Comparison of ENCODE assay signal across 21 cellular contexts in the genomic region with DNA sequence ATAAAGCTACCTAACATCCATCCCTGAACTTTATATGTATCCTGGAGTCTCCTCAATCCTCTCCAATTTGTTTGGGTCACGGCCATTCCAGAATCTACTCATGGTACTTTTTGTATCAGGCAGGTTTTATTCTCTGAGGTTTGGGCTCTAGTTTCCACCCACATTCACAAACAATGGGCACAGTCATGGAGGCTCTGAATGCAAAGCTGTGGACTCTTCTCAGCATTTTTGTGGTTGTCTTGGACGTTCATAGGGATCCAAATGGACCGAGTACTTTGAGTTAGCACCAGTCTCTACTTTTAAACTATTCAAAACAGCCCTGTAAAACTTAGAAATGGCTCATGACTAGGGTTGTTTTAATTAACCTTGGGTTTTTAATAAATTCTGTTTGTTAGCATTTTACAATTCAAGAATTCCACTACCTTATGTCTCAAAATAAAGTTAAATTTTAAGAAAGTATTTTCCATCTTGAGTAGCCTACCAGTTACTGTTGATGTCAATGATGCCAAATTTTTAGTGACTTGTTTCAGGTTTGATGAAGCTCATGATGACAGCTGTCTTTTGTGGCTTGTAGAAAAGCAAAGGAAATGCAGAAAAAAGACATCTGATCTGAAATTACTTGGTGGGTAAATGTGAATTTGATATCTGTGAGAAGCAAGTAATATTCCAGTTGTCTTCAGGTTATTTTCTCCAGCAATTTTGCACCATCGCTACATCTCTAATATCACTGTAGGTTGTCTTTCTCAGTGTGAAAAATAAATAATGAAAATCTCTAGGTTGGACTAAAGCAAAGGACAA.
"Had no signal": no experiment of that assay in that cellular context is flagged by ENCODE, and none has a peak within 500 bp of the region (broad histone marks: within the 10 kb centered on the region; RNA-seq: fewer than 3 reads in every experiment).

No MANE protein-coding gene starts in this region.

- DNase-seq: activated B cell treated with CpG ODN at 0.5 μM for 24 hours; activated CD4-positive, alpha-beta T cell treated with anti-CD3 and anti-CD28 coated beads for 36 hours; activated CD4-positive, alpha-beta T cell treated with anti-CD3 and anti-CD28 coated beads, Interleukin-2, amount 50 U/mL, for 48 hours; activated naive CD4-positive, alpha-beta T cell treated with Interleukin-2 at 50 U/mL for 16 hours; activated naive CD8-positive, alpha-beta T cell treated with anti-CD3 and anti-CD28 coated beads for 36 hours; activated T-cell treated with anti-CD3 and anti-CD28 coated beads, Interleukin-2, amount 50 U/mL, for 48 hours; colonic mucosa; dorsolateral prefrontal cortex; effector memory CD8-positive, alpha-beta T cell; glutamatergic neuron; hippocampal formation; naive B cell; stimulated activated CD4-positive, alpha-beta T cell treated with anti-CD3 and anti-CD28 coated beads, Interleukin-12 subunit alpha, Interleukin-12 subunit beta, amount 100 ng/mL, for 4 hours; substantia nigra; SW 1271; T-helper 17 cell; tibial artery had no signal

- H3K4me1 Mint-ChIP-seq: activated B cell treated with CpG ODN at 0.5 μM for 24 hours; activated CD4-positive, alpha-beta T cell treated with anti-CD3 and anti-CD28 coated beads for 36 hours; activated naive CD8-positive, alpha-beta T cell treated with anti-CD3 and anti-CD28 coated beads for 36 hours; memory B cell; naive B cell; T-helper 17 cell had no signal

- H3K9ac ChIP-seq: neural progenitor cell had no signal

- H3K9me3 Mint-ChIP-seq: effector memory CD8-positive, alpha-beta T cell; stimulated activated naive CD8-positive, alpha-beta T cell treated with anti-CD3 and anti-CD28 coated beads, Interleukin-15, Interleukin-2, amounts not matched to agents 100 ng/mL and 50 ng/mL, for 24 hours had no signal

- H3K27me3 Mint-ChIP-seq: activated B cell treated with CpG ODN at 0.5 μM for 24 hours, memory B cell had no signal

- H3K4me3 ChIP-seq: colonic mucosa, dorsolateral prefrontal cortex, neural progenitor cell, prostate gland, tibial artery had no signal

- H3K4me3 Mint-ChIP-seq: activated B cell treated with CpG ODN at 0.5 μM for 24 hours; activated CD4-positive, alpha-beta T cell treated with anti-CD3 and anti-CD28 coated beads for 36 hours; activated naive CD8-positive, alpha-beta T cell treated with anti-CD3 and anti-CD28 coated beads for 36 hours; effector memory CD8-positive, alpha-beta T cell; memory B cell; naive B cell; neural progenitor cell; stimulated activated naive CD8-positive, alpha-beta T cell treated with anti-CD3 and anti-CD28 coated beads, Interleukin-15, Interleukin-2, amounts not matched to agents 100 ng/mL and 50 ng/mL, for 24 hours; T-helper 17 cell had no signal

- H3K36me3 ChIP-seq: colonic mucosa, prostate gland, tibial artery had no signal

- H2AFZ ChIP-seq: neural progenitor cell had no signal

- H3K36me3 Mint-ChIP-seq: activated naive CD8-positive, alpha-beta T cell treated with anti-CD3 and anti-CD28 coated beads for 36 hours; memory B cell; naive B cell had no signal

- H3K27ac ChIP-seq: colonic mucosa, dorsolateral prefrontal cortex, neural progenitor cell, prostate gland, tibial artery had no signal

- H3K9me3 ChIP-seq: colonic mucosa, prostate gland, tibial artery had no signal

- H3K27me3 ChIP-seq: colonic mucosa, neural progenitor cell, tibial artery had no signal

- H3K4me2 ChIP-seq: neural progenitor cell had no signal

- H3K27ac Mint-ChIP-seq: activated B cell treated with CpG ODN at 0.5 μM for 24 hours; activated CD4-positive, alpha-beta T cell treated with anti-CD3 and anti-CD28 coated beads for 36 hours; activated naive CD8-positive, alpha-beta T cell treated with anti-CD3 and anti-CD28 coated beads for 36 hours; effector memory CD8-positive, alpha-beta T cell; memory B cell; naive B cell; neural progenitor cell; stimulated activated naive CD8-positive, alpha-beta T cell treated with anti-CD3 and anti-CD28 coated beads, Interleukin-15, Interleukin-2, amounts not matched to agents 100 ng/mL and 50 ng/mL, for 24 hours; T-helper 17 cell had no signal

- H3K4me1 ChIP-seq: colonic mucosa, neural progenitor cell, prostate gland had no signal
